ENCODE assay signal across 8 cellular contexts in genomic region chr1:6475381-6476133, GRCh38. TPM values are rescaled to one million over a fixed set of nuclear protein-coding genes. Genes with fewer than 3 reads are reported as not detected.
A peak's percentile ranks its signal among the peaks of the same experiment; 100 is the strongest.
DNase-seq lines count a peak whose midpoint lies in the region; ATAC-seq, FAIRE-seq and TF ChIP-seq lines count a peak whose summit lies in the region.

No MANE protein-coding gene starts in this region.

- H3K4me3 ChIP-seq in Panc1 (ENCODE audit: low read depth in 2 of 2, low read length in 2 of 2) (no peak overlapping the region), foreskin fibroblast (ENCODE audit: low read depth in 1 of 2, low read length in 2 of 2) (no peak overlapping the region), pancreas (no peak overlapping the region)

- peak; percentile 72 to 88 (median 82) for DNase-seq in CD4-positive, alpha-beta T cell
- DNase-seq in H54 (ENCODE audit: insufficient read length, low spot score) (peak; percentile 77), Panc1 (ENCODE audit: low read depth, low spot score) (no peak), activated T-helper 1 cell treated with Interleukin-2 at 50 U/mL for 16 hours (ENCODE audit: low read depth) (peak; percentile 75), foreskin fibroblast (peak in 1 of 2 donors; percentile 64), pancreas (peak; percentile 52 to 92 (median 76))

- CTCF ChIA-PET in CD4-positive, alpha-beta T cell (lab: Charles Lee), result interaction anchor here (1.0 to 1.9 kb wide), 4 partner anchors 9 to 52 kb away, joined by 4 to 8 read pairs (median 4); partner anchors contain the start of genes PLEKHG5 and TNFRSF25
- CTCF ChIA-PET in Panc1 (lab: Charles Lee), result interaction anchor here (0.7 to 1.0 kb wide), 2 partner anchors 12 to 49 kb away, joined by 3 to 4 read pairs; no protein-coding TSS in a partner anchor

- H3K4me3 Mint-ChIP-seq in CD4-positive, alpha-beta T cell, result peak overlapping the region; percentile 56

- no peaks in the 10 kb centered on the region for H3K36me3 Mint-ChIP-seq in CD4-positive, alpha-beta T cell (ENCODE audit: low read depth)

- no peaks in the 10 kb centered on the region for H3K27me3 ChIP-seq in CD4-positive, alpha-beta T cell (ENCODE audit: control insufficient read depth, insufficient read depth, low read length)
- no peaks in the 10 kb centered on the region for H3K27me3 ChIP-seq in Panc1 (ENCODE audit: control insufficient read depth, insufficient read depth, low read length)
- H3K27me3 ChIP-seq in pancreas, result no peaks in the 10 kb centered on the region

- peaks cover 8% of the 10 kb centered on the region for H3K4me1 Mint-ChIP-seq in CD4-positive, alpha-beta T cell (ENCODE audit: low read depth)

- 20 to 32% methylated on average over 24 to 33 of the region's 33 CpGs for WGBS in pancreas, 2 donors

- POLR2A ChIA-PET in CD4-positive, alpha-beta T cell (lab: Charles Lee), result interaction anchor here (1.0 to 1.3 kb wide), 2 partner anchors 12 to 15 kb away, joined by 3 read pairs; no protein-coding TSS in a partner anchor
- POLR2A ChIA-PET in Panc1 (lab: Charles Lee), result no interaction called here

- ATAC-seq in CD4-positive, alpha-beta T cell (ENCODE audit: poor library complexity), result peak; percentile 97
- ATAC-seq in Panc1, result peak; percentile 88
- ATAC-seq in pancreas, result peak; percentile 81 to 96 (median 86)
- no peak for ATAC-seq in HG02884 (IDR thresholded peaks at IDR 0.05; ENCODE audit: unreplicated experiment)
- ATAC-seq in GM21529 (IDR thresholded peaks at IDR 0.05; ENCODE audit: unreplicated experiment), result no peak

- H3K27me3 Mint-ChIP-seq in CD4-positive, alpha-beta T cell, result no peaks in the 10 kb centered on the region

- FAIRE-seq in H54 (lab: Jason Lieb, UNC), result no peak
- FAIRE-seq in pancreas (lab: Jason Lieb, UNC), result no peak

- H3K9me3 Mint-ChIP-seq in CD4-positive, alpha-beta T cell, result no peaks in the 10 kb centered on the region

- H3K9me3 ChIP-seq in CD4-positive, alpha-beta T cell (ENCODE audit: control insufficient read depth, low read length), result no peaks in the 10 kb centered on the region
- H3K9me3 ChIP-seq in Panc1 (ENCODE audit: control insufficient read depth, insufficient read depth, low read depth, low read length) (no peaks in the 10 kb centered on the region), pancreas (no peaks in the 10 kb centered on the region)

- in situ Hi-C loops in Panc1 (cut with HindIII; ENCODE audit: low pct_unique_long_range_greater_than_20kb, low sequenced_read_pairs), result no loop called here

- H3K4me1 ChIP-seq in Panc1 (ENCODE audit: control insufficient read depth, insufficient read depth, low read length) (no peaks in the 10 kb centered on the region), pancreas (no peaks in the 10 kb centered on the region)

- no TSS peak for BruUV-seq in Panc1 (replicated peaks; lab: Mats Ljungman, UMichigan)

- no peaks in the 10 kb centered on the region for H3K36me3 ChIP-seq in Panc1 (ENCODE audit: control insufficient read depth, insufficient read depth, low read length)
- no peaks in the 10 kb centered on the region for H3K36me3 ChIP-seq in pancreas

- H3K27ac ChIP-seq in CD4-positive, alpha-beta T cell (ENCODE audit: low read depth, low read length), result no peak overlapping the region
- H3K27ac ChIP-seq in Panc1 (ENCODE audit: low read length) (no peak overlapping the region), pancreas (no peak overlapping the region)

- intact Hi-C loops in CD4-positive, alpha-beta T cell (cut with DNase I, micrococcal nuclease), result loop anchor here (1.0 to 5.0 kb wide), 10 partner anchors 10 to 231 kb away; partner anchors contain the start of gene HES3 (in 1 of the 2)
- intact Hi-C loops in Panc1 (cut with micrococcal nuclease; ENCODE audit: unreplicated experiment) (loop anchor here (5.0 kb wide), 1 partner anchor 228 kb away; no protein-coding TSS in a partner anchor), pancreas (cut with DNase I) (no loop called here)

- peak; percentile 88 for TF ChIP-seq CTCF in CD4-positive, alpha-beta T cell (IDR thresholded peaks at IDR 0.05)
- TF ChIP-seq CTCF in Panc1 (IDR thresholded peaks at IDR 0.05) (peak; percentile 99), foreskin fibroblast (IDR thresholded peaks at IDR 0.05; ENCODE audit: low read depth, low read length) (peak; percentile 84), pancreas (IDR thresholded peaks at IDR 0.05) (peak; percentile 90 to 94 (median 92))

- no peak for TF ChIP-seq POLR2A in H54 (IDR thresholded peaks at IDR 0.05; ENCODE audit: low read depth, low read length)

- no peak overlapping the region for H3K27ac Mint-ChIP-seq in CD4-positive, alpha-beta T cell

RNA-seq across cellular contexts. Expression of gene TNFRSF25, which starts 9.6 kb away (rescaled TPM):
- 100 to 1,000 TPM; 220 to 225 TPM for total RNA-seq in CD4-positive, alpha-beta T cell
- total RNA-seq in Panc1 (2021; ENCODE audit: unreplicated experiment) (7.0 TPM), pancreas (1 to 10 TPM in 5 of 6 donors, under 1 TPM in 1; 0.98 to 2.9 (median 2.4) TPM)
- polyA plus RNA-seq in Panc1 (2012; ENCODE audit: insufficient read length), result 14.2 TPM
- 10 to 100 TPM; 13.4 to 26.7 TPM for polyA plus RNA-seq in pancreas

RNA-seq across cellular contexts. Expression of gene PLEKHG5, which starts 15.9 kb away (rescaled TPM):
- 1 to 10 TPM; 5.0 to 6.1 TPM for total RNA-seq in CD4-positive, alpha-beta T cell
- total RNA-seq in Panc1 (2021; ENCODE audit: unreplicated experiment), result 6.8 TPM
- polyA plus RNA-seq in Panc1 (2012; ENCODE audit: insufficient read length), result 10.7 TPM
- total RNA-seq in pancreas, result 1 to 10 TPM; 1.5 to 3.9 (median 2.6) TPM
- 1 to 10 TPM; 6.2 to 7.3 TPM for polyA plus RNA-seq in pancreas

RNA-seq across cellular contexts. Expression of gene ESPN, which starts 51.0 kb away (rescaled TPM):
- 1 to 10 TPM; 2.0 to 3.9 TPM for total RNA-seq in CD4-positive, alpha-beta T cell
- total RNA-seq in Panc1 (2021; ENCODE audit: unreplicated experiment) (8.5 TPM), pancreas (1 to 10 TPM in 1 of 6 donors, under 1 TPM in 5; 0.31 to 2.5 (median 0.68) TPM)
- 13.6 TPM for polyA plus RNA-seq in Panc1 (2012; ENCODE audit: insufficient read length)
- polyA plus RNA-seq in pancreas, result under 1 TPM; 0.28 to 0.99 TPM

RNA-seq across cellular contexts. Expression of gene HES2, which starts 55.8 kb away (rescaled TPM):
- not detected for total RNA-seq in CD4-positive, alpha-beta T cell
- total RNA-seq in Panc1 (2021; ENCODE audit: unreplicated experiment), result 11.1 TPM
- 18.8 TPM for polyA plus RNA-seq in Panc1 (2012; ENCODE audit: insufficient read length)
- under 1 TPM in 3 of 6 donors, not detected in 3; 0.03 to 0.31 (median 0.09) TPM for total RNA-seq in pancreas
- polyA plus RNA-seq in pancreas, result not detected

Comparison
In these comparisons a context has a peak if more than half of its experiments do, and no peak if none do; other contexts are left out.
1. ATAC-seq: peak in CD4-positive, alpha-beta T cell (single experiment), Panc1 (single experiment) and pancreas (4 of 4); none in HG02884 (single experiment) and GM21529 (single experiment).
2. RNA of gene TNFRSF25, which starts 9.6 kb away (total RNA-seq): 220 to 225 TPM in CD4-positive, alpha-beta T cell; 7.0 TPM in Panc1 (single experiment) and 0.98 to 2.9 TPM in pancreas; every median in the first group is over 10 times any median in the second.
3. intact Hi-C loops: an anchor here in CD4-positive, alpha-beta T cell (1.0 to 5.0 kb wide) and Panc1 (5.0 kb wide); none called in pancreas.
4. Peak in every context shown above with its lines, with median percentiles within 50 percentile points of each other: CTCF ChIP-seq.